ENCODE assay signal across 24 cellular contexts in genomic region chr1:56331207-56331891, GRCh38.
DNase-seq lines count a peak whose midpoint lies in the region; ATAC-seq lines count a peak whose summit lies in the region.
"Had no signal": no experiment of that assay in that cellular context is flagged by ENCODE, and none has a peak within 500 bp of the region (broad histone marks: within the 10 kb centered on the region; RNA-seq: fewer than 3 reads in every experiment).

No MANE protein-coding gene starts in this region.

- H3K79me1 ChIP-seq in trophoblast cell (ENCODE audit: low read length) = peaks cover 28% of the 10 kb centered on the region

- peaks cover 1% of the 10 kb centered on the region for H3K79me2 ChIP-seq in trophoblast cell (ENCODE audit: control insufficient read depth, insufficient read depth, low read length, poor library complexity)

- peak overlapping the region; percentile 95 for H2BK5ac ChIP-seq in trophoblast cell (ENCODE audit: low read depth, low read length, poor library complexity)

- peaks cover 5% of the 10 kb centered on the region for H3K4me1 Mint-ChIP-seq in activated T-helper 1 cell treated with anti-CD3 and anti-CD28 coated beads, Interleukin-12 subunit alpha, Interleukin-12 subunit beta, Interleukin-2, Interleukin-4 antibody, amounts not matched to agents 30 ng/mL and 10 ng/mL and 1 ng/mL, durations not matched to agents 14 hours and 24 hours and 36 hours (ENCODE audit: low read depth)
- peaks cover 16% of the 10 kb centered on the region for H3K4me1 Mint-ChIP-seq in stimulated activated memory B cell treated with anti-CD40 and anti-IgM and Interleukin-4, amounts not matched to agents 10 μg/mL and 1 μg/mL and 100 μg/mL, for 72 hours
- H3K4me1 Mint-ChIP-seq: CD4-positive, CD25-positive, alpha-beta regulatory T cell; immature natural killer cell had no signal

- no peak overlapping the region for H4K12ac ChIP-seq in trophoblast cell (ENCODE audit: low read depth, low read length)

- H3K4me2 ChIP-seq in trophoblast cell (ENCODE audit: low read length) = no peak overlapping the region

- H4K91ac ChIP-seq in trophoblast cell (ENCODE audit: low read depth, low read length) = peak overlapping the region; percentile 97

- peak overlapping the region; percentile 69 for H3K18ac ChIP-seq in trophoblast cell (ENCODE audit: low read length)

- no peak overlapping the region for H3K4me3 Mint-ChIP-seq in activated T-helper 1 cell treated with anti-CD3 and anti-CD28 coated beads, Interleukin-12 subunit alpha, Interleukin-12 subunit beta, Interleukin-2, Interleukin-4 antibody, amounts not matched to agents 30 ng/mL and 10 ng/mL and 1 ng/mL, durations not matched to agents 14 hours and 24 hours and 36 hours
- H3K4me3 Mint-ChIP-seq in stimulated activated memory B cell treated with anti-CD40 and anti-IgM and Interleukin-4, amounts not matched to agents 10 μg/mL and 1 μg/mL and 100 μg/mL, for 72 hours = no peak overlapping the region
- H3K4me3 Mint-ChIP-seq: activated CD8-positive, alpha-beta memory T cell treated with anti-CD3 and anti-CD28 coated beads, Interleukin-2, amount 10 ng/mL, durations not matched to agents 7 days and 5 days; activated naive CD8-positive, alpha-beta T cell; CD4-positive, CD25-positive, alpha-beta regulatory T cell; immature natural killer cell had no signal

- H3K36me3 Mint-ChIP-seq in activated T-helper 1 cell treated with anti-CD3 and anti-CD28 coated beads, Interleukin-12 subunit alpha, Interleukin-12 subunit beta, Interleukin-2, Interleukin-4 antibody, amounts not matched to agents 30 ng/mL and 10 ng/mL and 1 ng/mL, durations not matched to agents 14 hours and 24 hours and 36 hours (ENCODE audit: low read depth) = no peaks in the 10 kb centered on the region
- no peaks in the 10 kb centered on the region for H3K36me3 Mint-ChIP-seq in stimulated activated memory B cell treated with anti-CD40 and anti-IgM and Interleukin-4, amounts not matched to agents 10 μg/mL and 1 μg/mL and 100 μg/mL, for 72 hours
- H3K36me3 Mint-ChIP-seq: activated CD8-positive, alpha-beta memory T cell treated with anti-CD3 and anti-CD28 coated beads, Interleukin-2, amount 10 ng/mL, durations not matched to agents 7 days and 5 days; activated naive CD8-positive, alpha-beta T cell; CD4-positive, CD25-positive, alpha-beta regulatory T cell; immature natural killer cell had no signal

- H3K27ac ChIP-seq in trophoblast cell (ENCODE audit: low read depth, low read length) = peak overlapping the region; percentile 95
- H3K27ac ChIP-seq: brain microvascular endothelial cell, coronary artery, ovary, thoracic aorta had no signal

- no peak for ATAC-seq in GM21737 (IDR thresholded peaks at IDR 0.05; ENCODE audit: unreplicated experiment)
- no peak for ATAC-seq in stimulated activated memory B cell treated with anti-CD40 and anti-IgM and Interleukin-4, amounts not matched to agents 10 μg/mL and 1 μg/mL and 100 μg/mL, for 72 hours
- ATAC-seq: Right ventricle myocardium inferior had no signal

- H3K4me3 ChIP-seq in trophoblast cell (ENCODE audit: low read depth, low read length) = no peak overlapping the region
- H3K4me3 ChIP-seq: coronary artery, lung, ovary, thoracic aorta had no signal

- H3K23ac ChIP-seq in trophoblast cell (ENCODE audit: low read length) = no peak overlapping the region

- peak; percentile 14 for DNase-seq in DMS53 treated with DMSO at 0.1 percent for 48 hours (lab: John Stamatoyannopoulos, UW; ENCODE audit: unreplicated experiment)
- peak; percentile 50 for DNase-seq in RPMI7951 (ENCODE audit: low read depth)
- peak; percentile 30 for DNase-seq in kidney tubule cell (ENCODE audit: low spot score)
- no peak for DNase-seq in trophoblast cell
- DNase-seq in activated T-helper 1 cell treated with anti-CD3 and anti-CD28 coated beads, Interleukin-12 subunit alpha, Interleukin-12 subunit beta, Interleukin-2, Interleukin-4 antibody, amounts not matched to agents 30 ng/mL and 10 ng/mL and 1 ng/mL, durations not matched to agents 14 hours and 24 hours and 36 hours (ENCODE audit: low spot score) = no peak
- DNase-seq in DMS79 (lab: John Stamatoyannopoulos, UW) = no peak
- DNase-seq: activated CD4-positive, alpha-beta T cell treated with anti-CD3 and anti-CD28 coated beads for 48 hours; activated CD8-positive, alpha-beta memory T cell treated with anti-CD3 and anti-CD28 coated beads, Interleukin-2, amount 10 ng/mL, durations not matched to agents 7 days and 5 days; brain microvascular endothelial cell; DMS153; immature natural killer cell; NCI-H1048; NCI-H2081; NCI-H524; ovary; stimulated activated naive CD4-positive, alpha-beta T cell had no signal

- H2AFZ ChIP-seq in trophoblast cell (ENCODE audit: insufficient read depth, low read length, poor library complexity) = peak overlapping the region; percentile 35

- peak overlapping the region; percentile 73 for H4K8ac ChIP-seq in trophoblast cell (ENCODE audit: low read depth, low read length)

- H3K14ac ChIP-seq in trophoblast cell (ENCODE audit: low read length) = peak overlapping the region; percentile 94

- peak overlapping the region; percentile 96 for H2BK120ac ChIP-seq in trophoblast cell (ENCODE audit: insufficient read depth, low read length, poor library complexity)

- H3K27ac Mint-ChIP-seq in activated T-helper 1 cell treated with anti-CD3 and anti-CD28 coated beads, Interleukin-12 subunit alpha, Interleukin-12 subunit beta, Interleukin-2, Interleukin-4 antibody, amounts not matched to agents 30 ng/mL and 10 ng/mL and 1 ng/mL, durations not matched to agents 14 hours and 24 hours and 36 hours = no peak overlapping the region
- no peak overlapping the region for H3K27ac Mint-ChIP-seq in stimulated activated memory B cell treated with anti-CD40 and anti-IgM and Interleukin-4, amounts not matched to agents 10 μg/mL and 1 μg/mL and 100 μg/mL, for 72 hours
- H3K27ac Mint-ChIP-seq: activated CD8-positive, alpha-beta memory T cell treated with anti-CD3 and anti-CD28 coated beads, Interleukin-2, amount 10 ng/mL, durations not matched to agents 7 days and 5 days; CD4-positive, CD25-positive, alpha-beta regulatory T cell; immature natural killer cell had no signal

- no peaks in the 10 kb centered on the region for H3K27me3 Mint-ChIP-seq in activated T-helper 1 cell treated with anti-CD3 and anti-CD28 coated beads, Interleukin-12 subunit alpha, Interleukin-12 subunit beta, Interleukin-2, Interleukin-4 antibody, amounts not matched to agents 30 ng/mL and 10 ng/mL and 1 ng/mL, durations not matched to agents 14 hours and 24 hours and 36 hours (ENCODE audit: insufficient read depth)
- H3K27me3 Mint-ChIP-seq in stimulated activated memory B cell treated with anti-CD40 and anti-IgM and Interleukin-4, amounts not matched to agents 10 μg/mL and 1 μg/mL and 100 μg/mL, for 72 hours = no peaks in the 10 kb centered on the region
- H3K27me3 Mint-ChIP-seq: activated CD8-positive, alpha-beta memory T cell treated with anti-CD3 and anti-CD28 coated beads, Interleukin-2, amount 10 ng/mL, durations not matched to agents 7 days and 5 days; activated naive CD8-positive, alpha-beta T cell; CD4-positive, CD25-positive, alpha-beta regulatory T cell had no signal

- peaks cover 2% of the 10 kb centered on the region for H3K9me3 ChIP-seq in trophoblast cell (ENCODE audit: insufficient read depth, low read depth, low read length)
- H3K9me3 ChIP-seq: ovary, thoracic aorta had no signal

- intact Hi-C loops in activated T-helper 1 cell treated with anti-CD3 and anti-CD28 coated beads, Interleukin-12 subunit alpha, Interleukin-12 subunit beta, Interleukin-2, Interleukin-4 antibody, amounts not matched to agents 30 ng/mL and 10 ng/mL and 1 ng/mL, durations not matched to agents 14 hours and 24 hours and 36 hours (cut with micrococcal nuclease) = no loop called here

- peaks cover 9 to 20% of the 10 kb centered on the region in 2 experiments for H3K4me1 ChIP-seq in trophoblast cell (ENCODE audit: control insufficient read depth in 1 of 2, insufficient read depth in 2 of 2, low read length in 2 of 2)

- no peak overlapping the region for H3K9ac ChIP-seq in trophoblast cell (ENCODE audit: low read length)

- peaks cover 0 to 2% of the 10 kb centered on the region in 2 experiments for H3K36me3 ChIP-seq in trophoblast cell (ENCODE audit: control insufficient read depth in 1 of 2, insufficient read depth in 2 of 2, low read length in 2 of 2)
- H3K36me3 ChIP-seq: brain microvascular endothelial cell, ovary, thoracic aorta had no signal

- peak overlapping the region; percentile 86 for H2AK5ac ChIP-seq in trophoblast cell (ENCODE audit: low read length)

- no CpG with 5 or more reads among the region's 2 CpGs for WGBS in trophoblast cell (ENCODE audit: extremely low coverage, insufficient coverage, insufficient read length)

- peak overlapping the region; percentile 99 for H2BK12ac ChIP-seq in trophoblast cell (ENCODE audit: low read length)

- H3K27me3 ChIP-seq in trophoblast cell (ENCODE audit: insufficient read depth, low read length) = no peaks in the 10 kb centered on the region
- H3K27me3 ChIP-seq: brain microvascular endothelial cell, ovary had no signal

- peak overlapping the region; percentile 83 for H3K4ac ChIP-seq in trophoblast cell (ENCODE audit: low read depth, low read length)

- H3K9me3 Mint-ChIP-seq in activated T-helper 1 cell treated with anti-CD3 and anti-CD28 coated beads, Interleukin-12 subunit alpha, Interleukin-12 subunit beta, Interleukin-2, Interleukin-4 antibody, amounts not matched to agents 30 ng/mL and 10 ng/mL and 1 ng/mL, durations not matched to agents 14 hours and 24 hours and 36 hours = no peaks in the 10 kb centered on the region
- H3K9me3 Mint-ChIP-seq in stimulated activated memory B cell treated with anti-CD40 and anti-IgM and Interleukin-4, amounts not matched to agents 10 μg/mL and 1 μg/mL and 100 μg/mL, for 72 hours = no peaks in the 10 kb centered on the region
- H3K9me3 Mint-ChIP-seq: immature natural killer cell had no signal

Comparison
In these comparisons a context has a peak if more than half of its experiments do, and no peak if none do; other contexts are left out.
1. DNase-seq: peak in DMS53 treated with DMSO at 0.1 percent for 48 hours (single experiment), RPMI7951 (single experiment) and kidney tubule cell (single experiment); none in trophoblast cell (0 of 2), activated T-helper 1 cell treated with anti-CD3 and anti-CD28 coated beads, Interleukin-12 subunit alpha, Interleukin-12 subunit beta, Interleukin-2, Interleukin-4 antibody, amounts not matched to agents 30 ng/mL and 10 ng/mL and 1 ng/mL, durations not matched to agents 14 hours and 24 hours and 36 hours (single experiment) and DMS79 (single experiment).